1 cellular context compared by ENCODE assay signal in the genomic region with DNA sequence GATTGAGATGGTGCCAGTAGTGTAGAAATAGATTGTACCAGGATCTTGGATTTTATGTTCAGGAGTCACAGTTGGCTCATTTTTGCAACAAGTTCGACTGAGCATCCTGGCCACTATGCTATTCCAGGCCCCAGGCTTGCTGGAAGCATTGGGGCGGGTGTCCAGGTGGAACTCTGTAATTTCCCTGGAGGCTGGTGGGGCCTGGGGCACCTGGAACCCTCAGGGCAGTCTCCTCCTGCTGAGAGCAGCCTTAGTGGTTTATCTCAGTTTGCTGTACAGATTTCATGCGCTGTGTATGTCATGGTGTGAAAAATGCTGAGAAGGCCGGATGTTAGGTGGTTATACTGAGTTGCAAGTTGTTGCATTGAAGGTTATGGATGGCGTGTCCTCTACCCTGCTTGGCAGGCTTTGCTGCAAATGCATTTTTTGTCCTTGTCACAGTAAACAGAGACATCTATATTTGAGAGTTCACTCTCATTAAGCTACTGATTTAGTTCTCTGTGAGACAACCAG.
TF ChIP-seq lines count a peak whose summit lies in the region.

No MANE protein-coding gene starts in this region.

TF ChIP-seq in K562, 482 proteins besides CTCF, POLR2A, EP300 and RAD21 (continued from another document):
- TF ChIP-seq, protein P1, sequence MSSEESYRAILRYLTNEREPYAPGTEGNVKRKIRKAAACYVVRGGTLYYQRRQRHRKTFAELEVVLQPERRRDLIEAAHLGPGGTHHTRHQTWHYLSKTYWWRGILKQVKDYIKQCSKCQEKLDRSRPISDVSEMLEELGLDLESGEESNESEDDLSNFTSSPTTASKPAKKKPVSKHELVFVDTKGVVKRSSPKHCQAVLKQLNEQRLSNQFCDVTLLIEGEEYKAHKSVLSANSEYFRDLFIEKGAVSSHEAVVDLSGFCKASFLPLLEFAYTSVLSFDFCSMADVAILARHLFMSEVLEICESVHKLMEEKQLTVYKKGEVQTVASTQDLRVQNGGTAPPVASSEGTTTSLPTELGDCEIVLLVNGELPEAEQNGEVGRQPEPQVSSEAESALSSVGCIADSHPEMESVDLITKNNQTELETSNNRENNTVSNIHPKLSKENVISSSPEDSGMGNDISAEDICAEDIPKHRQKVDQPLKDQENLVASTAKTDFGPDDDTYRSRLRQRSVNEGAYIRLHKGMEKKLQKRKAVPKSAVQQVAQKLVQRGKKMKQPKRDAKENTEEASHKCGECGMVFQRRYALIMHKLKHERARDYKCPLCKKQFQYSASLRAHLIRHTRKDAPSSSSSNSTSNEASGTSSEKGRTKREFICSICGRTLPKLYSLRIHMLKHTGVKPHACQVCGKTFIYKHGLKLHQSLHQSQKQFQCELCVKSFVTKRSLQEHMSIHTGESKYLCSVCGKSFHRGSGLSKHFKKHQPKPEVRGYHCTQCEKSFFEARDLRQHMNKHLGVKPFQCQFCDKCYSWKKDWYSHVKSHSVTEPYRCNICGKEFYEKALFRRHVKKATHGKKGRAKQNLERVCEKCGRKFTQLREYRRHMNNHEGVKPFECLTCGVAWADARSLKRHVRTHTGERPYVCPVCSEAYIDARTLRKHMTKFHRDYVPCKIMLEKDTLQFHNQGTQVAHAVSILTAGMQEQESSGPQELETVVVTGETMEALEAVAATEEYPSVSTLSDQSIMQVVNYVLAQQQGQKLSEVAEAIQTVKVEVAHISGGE (CRISPR knock-in tag; IDR thresholded peaks at IDR 0.05): 0 out of 6 replicates have a peak, but pooled peaks of 1 of the 3 experiments have one; percentile 10
- TF ChIP-seq C11orf30 (IDR thresholded peaks at IDR 0.05; ENCODE audit: low read depth): peak; percentile 65; the same call in 1 of the 2 replicates
